Comparison of ENCODE assay signal across 1 cellular context in the genomic region with DNA sequence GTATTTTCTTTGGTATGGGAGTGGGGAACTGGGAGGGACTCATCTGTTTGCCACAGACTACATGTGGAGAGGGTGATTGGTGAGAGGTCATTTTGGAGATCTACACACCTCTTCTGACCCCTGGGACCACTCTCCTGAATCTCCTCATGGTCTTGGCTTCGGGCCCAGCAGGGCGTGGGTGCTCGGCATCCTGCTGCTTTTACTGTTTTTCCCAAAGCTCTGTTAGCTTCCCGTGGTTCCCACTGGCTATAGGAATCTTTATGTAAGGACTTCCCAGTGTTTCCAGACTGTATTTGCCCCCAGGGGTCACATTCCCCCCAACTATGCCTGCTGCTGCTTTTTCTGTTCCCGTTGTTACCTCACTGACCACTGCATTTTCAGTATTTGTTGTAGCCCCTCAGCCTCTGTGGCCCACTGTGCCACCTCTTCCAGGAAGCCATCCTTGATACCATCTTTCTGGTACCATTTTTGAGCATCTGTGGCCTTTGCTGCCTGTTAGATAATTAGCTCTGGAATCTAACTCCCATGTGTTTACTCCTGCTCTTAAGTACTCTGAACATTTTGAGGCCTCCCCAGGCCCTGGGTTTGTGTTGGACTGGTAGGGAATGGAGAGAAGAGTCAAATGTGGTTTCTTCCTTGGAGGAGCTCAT.
TF ChIP-seq lines count a peak whose summit lies in the region.

No MANE protein-coding gene starts in this region.

TF ChIP-seq in HEK293, 187 proteins besides CTCF, POLR2A, EP300 and RAD21 (continued from another document):
- TF ChIP-seq ZFHX2 (tag by site-specific recombination; conservative IDR thresholded peaks at IDR 0.05) (peak; percentile 33), PRDM1 (tag by site-specific recombination; IDR thresholded peaks at IDR 0.05) (no peak), ZNF701 (tag by site-specific recombination; IDR thresholded peaks at IDR 0.05) (no peak), ZIC2 (tag by site-specific recombination; IDR thresholded peaks at IDR 0.05) (peak; percentile 99), ZNF555 (tag by site-specific recombination; conservative IDR thresholded peaks at IDR 0.05) (no peak), ZNF133 (tag by site-specific recombination; IDR thresholded peaks at IDR 0.05) (no peak), KLF7 (tag by site-specific recombination; IDR thresholded peaks at IDR 0.05; ENCODE audit: borderline replicate concordance) (no peak), WT1 (tag by site-specific recombination; IDR thresholded peaks at IDR 0.05) (no peak), ZNF354C (tag by site-specific recombination; IDR thresholded peaks at IDR 0.05; ENCODE audit: borderline replicate concordance, low read depth) (no peak), ZNF19 (tag by site-specific recombination; IDR thresholded peaks at IDR 0.05; ENCODE audit: low read depth) (no peak), ZNF629 (tag by site-specific recombination; IDR thresholded peaks at IDR 0.05) (no peak), EGR2 (tag by site-specific recombination; IDR thresholded peaks at IDR 0.05; ENCODE audit: low read depth) (no peak), GLIS2 (tag by site-specific recombination; IDR thresholded peaks at IDR 0.05) (0 out of 2 replicates have a peak, but pooled peaks have one; percentile 15), ZSCAN30 (tag by site-specific recombination; IDR thresholded peaks at IDR 0.05) (no peak), ZNF548 (tag by site-specific recombination; IDR thresholded peaks at IDR 0.05) (no peak), REPIN1 (tag by site-specific recombination; IDR thresholded peaks at IDR 0.05; ENCODE audit: low read depth) (no peak), ZNF274 (IDR thresholded peaks at IDR 0.05; ENCODE audit: low read length) (no peak), ZNF274 (tag by site-specific recombination; IDR thresholded peaks at IDR 0.05; ENCODE audit: borderline replicate concordance) (no peak)
- TF ChIP-seq, protein P1, sequence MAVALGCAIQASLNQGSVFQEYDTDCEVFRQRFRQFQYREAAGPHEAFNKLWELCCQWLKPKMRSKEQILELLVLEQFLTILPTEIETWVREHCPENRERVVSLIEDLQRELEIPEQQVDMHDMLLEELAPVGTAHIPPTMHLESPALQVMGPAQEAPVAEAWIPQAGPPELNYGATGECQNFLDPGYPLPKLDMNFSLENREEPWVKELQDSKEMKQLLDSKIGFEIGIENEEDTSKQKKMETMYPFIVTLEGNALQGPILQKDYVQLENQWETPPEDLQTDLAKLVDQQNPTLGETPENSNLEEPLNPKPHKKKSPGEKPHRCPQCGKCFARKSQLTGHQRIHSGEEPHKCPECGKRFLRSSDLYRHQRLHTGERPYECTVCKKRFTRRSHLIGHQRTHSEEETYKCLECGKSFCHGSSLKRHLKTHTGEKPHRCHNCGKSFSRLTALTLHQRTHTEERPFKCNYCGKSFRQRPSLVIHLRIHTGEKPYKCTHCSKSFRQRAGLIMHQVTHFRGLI (tag by site-specific recombination; IDR thresholded peaks at IDR 0.05): no peak
- TF ChIP-seq, protein P2, sequence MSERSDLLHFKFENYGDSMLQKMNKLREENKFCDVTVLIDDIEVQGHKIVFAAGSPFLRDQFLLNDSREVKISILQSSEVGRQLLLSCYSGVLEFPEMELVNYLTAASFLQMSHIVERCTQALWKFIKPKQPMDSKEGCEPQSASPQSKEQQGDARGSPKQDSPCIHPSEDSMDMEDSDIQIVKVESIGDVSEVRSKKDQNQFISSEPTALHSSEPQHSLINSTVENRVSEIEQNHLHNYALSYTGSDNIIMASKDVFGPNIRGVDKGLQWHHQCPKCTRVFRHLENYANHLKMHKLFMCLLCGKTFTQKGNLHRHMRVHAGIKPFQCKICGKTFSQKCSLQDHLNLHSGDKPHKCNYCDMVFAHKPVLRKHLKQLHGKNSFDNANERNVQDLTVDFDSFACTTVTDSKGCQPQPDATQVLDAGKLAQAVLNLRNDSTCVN (tag by site-specific recombination; optimal IDR thresholded peaks at IDR 0.05): no peak
- TF ChIP-seq, protein P3, sequence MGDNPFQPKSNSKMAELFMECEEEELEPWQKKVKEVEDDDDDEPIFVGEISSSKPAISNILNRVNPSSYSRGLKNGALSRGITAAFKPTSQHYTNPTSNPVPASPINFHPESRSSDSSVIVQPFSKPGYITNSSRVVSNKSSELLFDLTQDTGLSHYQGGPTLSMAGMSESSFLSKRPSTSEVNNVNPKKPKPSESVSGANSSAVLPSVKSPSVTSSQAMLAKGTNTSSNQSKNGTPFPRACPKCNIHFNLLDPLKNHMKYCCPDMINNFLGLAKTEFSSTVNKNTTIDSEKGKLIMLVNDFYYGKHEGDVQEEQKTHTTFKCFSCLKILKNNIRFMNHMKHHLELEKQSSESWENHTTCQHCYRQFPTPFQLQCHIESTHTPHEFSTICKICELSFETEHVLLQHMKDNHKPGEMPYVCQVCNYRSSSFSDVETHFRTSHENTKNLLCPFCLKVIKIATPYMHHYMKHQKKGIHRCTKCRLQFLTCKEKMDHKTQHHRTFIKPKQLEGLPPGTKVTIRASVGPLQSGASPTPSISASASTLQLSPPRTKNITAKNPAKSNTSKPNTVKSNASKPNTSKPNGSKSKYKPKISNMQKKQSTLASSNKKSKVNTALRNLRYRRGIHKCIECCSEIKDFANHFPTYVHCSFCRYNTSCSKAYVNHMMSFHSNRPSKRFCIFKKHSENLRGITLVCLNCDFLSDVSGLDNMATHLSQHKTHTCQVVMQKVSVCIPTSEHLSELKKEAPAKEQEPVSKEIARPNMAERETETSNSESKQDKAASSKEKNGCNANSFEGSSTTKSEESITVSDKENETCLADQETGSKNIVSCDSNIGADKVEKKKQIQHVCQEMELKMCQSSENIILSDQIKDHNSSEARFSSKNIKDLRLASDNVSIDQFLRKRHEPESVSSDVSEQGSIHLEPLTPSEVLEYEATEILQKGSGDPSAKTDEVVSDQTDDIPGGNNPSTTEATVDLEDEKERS (tag by site-specific recombination; IDR thresholded peaks at IDR 0.05): no peak
